Comparison of ENCODE assay signal across 1 cellular context in genomic region chr9:14433841-14434511, GRCh38.
TF ChIP-seq lines count a peak whose summit lies in the region.

No MANE protein-coding gene starts in this region.

TF ChIP-seq in GM23338, 12 proteins besides CTCF, POLR2A, EP300 and RAD21 (continued from another document):
- no peak for TF ChIP-seq ETS1 (IDR thresholded peaks at IDR 0.05)
- TF ChIP-seq STAT1 (IDR thresholded peaks at IDR 0.05; ENCODE audit: unreplicated experiment): no peak
TF ChIP-seq in GM23338: peak in this region for 0.
